ENCODE assay signal across 11 cellular contexts in genomic region chr11:95512177-95512576, GRCh38.
A peak's percentile ranks its signal among the peaks of the same experiment; 100 is the strongest.
DNase-seq lines count a peak whose midpoint lies in the region; ATAC-seq, FAIRE-seq and TF ChIP-seq lines count a peak whose summit lies in the region.
"Had no signal": no experiment of that assay in that cellular context is flagged by ENCODE, and none has a peak within 500 bp of the region (broad histone marks: within the 10 kb centered on the region; RNA-seq: fewer than 3 reads in every experiment).

No MANE protein-coding gene starts in this region.

- no peaks in the 10 kb centered on the region for H3K4me1 ChIP-seq in pancreas

- H3K27me3 ChIP-seq in pancreas = no peaks in the 10 kb centered on the region
- H3K27me3 ChIP-seq: BE2C had no signal

- H3K36me3 ChIP-seq in pancreas = no peaks in the 10 kb centered on the region
- H3K36me3 ChIP-seq: BE2C had no signal

- H3K9me3 ChIP-seq in pancreas = no peaks in the 10 kb centered on the region
- H3K9me3 ChIP-seq: BE2C had no signal

- DNase-seq in AG08395 (ENCODE audit: low spot score) (peak; percentile 78), RWPE1 (ENCODE audit: low spot score) (peak; percentile 34), fibroblast of mammary gland (ENCODE audit: low read depth) (peak; percentile 99), pancreas (peak in 1 of 6 donors; percentile 8), iPS-NIHi7 (ENCODE audit: extremely low spot score) (no peak), kidney glomerular epithelial cell (lab: John Stamatoyannopoulos, UW) (no peak), CD14-positive monocyte (ENCODE audit: low spot score) (no peak)
- DNase-seq: activated T-cell treated with anti-CD3 and anti-CD28 coated beads, Interleukin-2, amount 50 U/mL, for 4 hours; NCI-H2029 treated with DMSO at 0.1 percent for 48 hours had no signal

- POLR2A ChIA-PET in RWPE1 (lab: Yijun Ruan, JAX; ENCODE audit: low non-redundant PET) = no interaction called here

- no peak overlapping the region for H3K4me3 Mint-ChIP-seq in CD14-positive monocyte
- H3K4me3 Mint-ChIP-seq: activated T-cell treated with anti-CD3 and anti-CD28 coated beads, Interleukin-2, amount 50 U/mL, for 4 hours had no signal

- H3K27ac Mint-ChIP-seq in CD14-positive monocyte = no peak overlapping the region

- TF ChIP-seq CTCF in RWPE1 (conservative IDR thresholded peaks at IDR 0.05; ENCODE audit: low read depth) (no peak), fibroblast of mammary gland (conservative IDR thresholded peaks at IDR 0.05; ENCODE audit: control insufficient read depth, insufficient read depth, low read depth, low read length) (no peak), pancreas (IDR thresholded peaks at IDR 0.05) (no peak), CD14-positive monocyte (IDR thresholded peaks at IDR 0.05) (no peak)

- H3K27me3 Mint-ChIP-seq in CD14-positive monocyte (ENCODE audit: low read depth in 3 of 3) = peaks cover 2 to 7% (median 3%) of the 10 kb centered on the region in 3 donors

- peaks cover 6% of the 10 kb centered on the region for H3K4me1 Mint-ChIP-seq in CD14-positive monocyte

- H3K36me3 Mint-ChIP-seq in CD14-positive monocyte = no peaks in the 10 kb centered on the region

- H3K27ac ChIP-seq in RWPE1 (peak overlapping the region; percentile 59), pancreas (no peak overlapping the region)

- no peak for FAIRE-seq in pancreas (lab: Jason Lieb, UNC)

- intact Hi-C loops in pancreas (cut with DNase I) (no loop called here), CD14-positive monocyte (cut with micrococcal nuclease) (no loop called here)

- H3K4me3 ChIP-seq in fibroblast of mammary gland (ENCODE audit: control insufficient read depth, low read depth, low read length) = no peak overlapping the region
- H3K4me3 ChIP-seq in pancreas = no peak overlapping the region

- CTCF ChIA-PET in RWPE1 (lab: Yijun Ruan, JAX) = interaction anchor here (1.0 kb wide), 1 partner anchor 193 kb away, joined by 3 read pairs; no protein-coding TSS in a partner anchor

- H3K9me3 Mint-ChIP-seq in CD14-positive monocyte = peaks cover 0 to 2% (median 0%) of the 10 kb centered on the region in 7 donors
- H3K9me3 Mint-ChIP-seq: activated T-cell treated with anti-CD3 and anti-CD28 coated beads, Interleukin-2, amount 50 U/mL, for 4 hours had no signal

- peak in 3 of 4 donors; percentile 19 to 81 (median 40) for ATAC-seq in pancreas
- no peak for ATAC-seq in HG03196 (IDR thresholded peaks at IDR 0.05; ENCODE audit: unreplicated experiment)
- ATAC-seq: activated T-cell treated with anti-CD3 and anti-CD28 coated beads, Interleukin-2, amount 50 U/mL, for 4 hours had no signal

- 65 to 71% methylated on average over 4 of the region's 4 CpGs for WGBS in pancreas, 2 donors

Comparison
In these comparisons a context has a peak if more than half of its experiments do, and no peak if none do; other contexts are left out.
1. DNase-seq: peak in AG08395 (single experiment), RWPE1 (single experiment) and fibroblast of mammary gland (single experiment); none in iPS-NIHi7 (single experiment), kidney glomerular epithelial cell (single experiment) and CD14-positive monocyte (single experiment).